Comparison of ENCODE assay signal across 1 cellular context in the genomic region with DNA sequence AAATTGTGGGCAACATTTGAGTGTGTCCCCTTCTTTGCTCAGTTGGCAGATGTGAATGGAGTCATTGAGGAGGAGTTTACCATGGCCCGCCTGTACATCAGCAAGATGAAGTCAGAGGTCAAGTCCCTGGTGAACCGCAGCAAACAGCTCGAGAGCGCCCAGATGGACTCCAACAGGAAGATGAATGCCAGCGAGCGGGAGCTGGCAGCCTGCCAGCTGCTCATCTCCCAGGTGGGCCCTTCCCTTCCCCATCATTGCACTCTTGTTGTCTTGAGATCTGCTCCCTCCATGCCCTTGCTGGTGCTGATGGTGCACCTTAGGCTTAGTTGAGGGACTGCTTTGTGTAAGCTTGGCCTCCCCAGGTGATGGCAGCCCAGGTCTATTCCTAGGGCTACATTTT.
TF ChIP-seq lines count a peak whose summit lies in the region.

No MANE protein-coding gene starts in this region.

TF ChIP-seq in SK-N-SH, 30 proteins besides CTCF, POLR2A, EP300 and RAD21 (continued from another document):
- TF ChIP-seq, protein P1, sequence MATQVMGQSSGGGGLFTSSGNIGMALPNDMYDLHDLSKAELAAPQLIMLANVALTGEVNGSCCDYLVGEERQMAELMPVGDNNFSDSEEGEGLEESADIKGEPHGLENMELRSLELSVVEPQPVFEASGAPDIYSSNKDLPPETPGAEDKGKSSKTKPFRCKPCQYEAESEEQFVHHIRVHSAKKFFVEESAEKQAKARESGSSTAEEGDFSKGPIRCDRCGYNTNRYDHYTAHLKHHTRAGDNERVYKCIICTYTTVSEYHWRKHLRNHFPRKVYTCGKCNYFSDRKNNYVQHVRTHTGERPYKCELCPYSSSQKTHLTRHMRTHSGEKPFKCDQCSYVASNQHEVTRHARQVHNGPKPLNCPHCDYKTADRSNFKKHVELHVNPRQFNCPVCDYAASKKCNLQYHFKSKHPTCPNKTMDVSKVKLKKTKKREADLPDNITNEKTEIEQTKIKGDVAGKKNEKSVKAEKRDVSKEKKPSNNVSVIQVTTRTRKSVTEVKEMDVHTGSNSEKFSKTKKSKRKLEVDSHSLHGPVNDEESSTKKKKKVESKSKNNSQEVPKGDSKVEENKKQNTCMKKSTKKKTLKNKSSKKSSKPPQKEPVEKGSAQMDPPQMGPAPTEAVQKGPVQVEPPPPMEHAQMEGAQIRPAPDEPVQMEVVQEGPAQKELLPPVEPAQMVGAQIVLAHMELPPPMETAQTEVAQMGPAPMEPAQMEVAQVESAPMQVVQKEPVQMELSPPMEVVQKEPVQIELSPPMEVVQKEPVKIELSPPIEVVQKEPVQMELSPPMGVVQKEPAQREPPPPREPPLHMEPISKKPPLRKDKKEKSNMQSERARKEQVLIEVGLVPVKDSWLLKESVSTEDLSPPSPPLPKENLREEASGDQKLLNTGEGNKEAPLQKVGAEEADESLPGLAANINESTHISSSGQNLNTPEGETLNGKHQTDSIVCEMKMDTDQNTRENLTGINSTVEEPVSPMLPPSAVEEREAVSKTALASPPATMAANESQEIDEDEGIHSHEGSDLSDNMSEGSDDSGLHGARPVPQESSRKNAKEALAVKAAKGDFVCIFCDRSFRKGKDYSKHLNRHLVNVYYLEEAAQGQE (IDR thresholded peaks at IDR 0.05; ENCODE audit: low read depth, low read length) = no peak
